ENCODE assay signal across 22 cellular contexts in the genomic region with DNA sequence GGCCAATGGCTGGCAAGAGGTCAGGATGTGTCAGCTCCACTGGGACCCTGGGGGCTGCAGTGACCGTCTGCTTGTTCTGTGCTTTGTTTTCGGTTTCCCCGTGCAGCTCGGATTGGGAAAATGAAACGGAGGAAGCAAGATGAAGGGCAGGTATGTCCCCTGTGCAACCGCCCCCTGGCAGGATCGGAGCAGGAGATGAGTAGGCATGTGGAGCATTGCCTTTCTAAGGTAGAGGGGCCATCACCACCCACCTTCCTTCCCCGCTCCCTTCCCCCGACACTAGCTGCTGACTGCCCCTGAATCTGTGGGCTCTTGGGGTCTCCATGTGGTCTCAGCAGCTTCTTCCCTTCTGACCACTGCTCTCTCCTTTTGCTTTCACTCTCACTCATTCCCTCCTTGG. TPM values are rescaled to one million over a fixed set of nuclear protein-coding genes. Genes with fewer than 3 reads are reported as not detected.
DNase-seq lines count a peak whose midpoint lies in the region; ATAC-seq and TF ChIP-seq lines count a peak whose summit lies in the region.
"Had no signal": no experiment of that assay in that cellular context is flagged by ENCODE, and none has a peak within 500 bp of the region (broad histone marks: within the 10 kb centered on the region; RNA-seq: fewer than 3 reads in every experiment).

No MANE protein-coding gene starts in this region.

- H3K36me3 Mint-ChIP-seq in activated CD4-positive, alpha-beta T cell treated with anti-CD3 and anti-CD28 coated beads for 36 hours (ENCODE audit: low read depth): peaks cover 55% of the 10 kb centered on the region
- H3K36me3 Mint-ChIP-seq in activated T-helper 17 cell treated with anti-CD3 and anti-CD28 coated beads, Interleukin-2, amount 50 U/mL, for 72 hours (ENCODE audit: low read depth): peaks cover 88% of the 10 kb centered on the region
- H3K36me3 Mint-ChIP-seq in nephron progenitor cell (ENCODE audit: low read depth): peaks cover 53% of the 10 kb centered on the region

- no peaks in the 10 kb centered on the region for H3K9me3 Mint-ChIP-seq in activated CD4-positive, alpha-beta T cell treated with anti-CD3 and anti-CD28 coated beads for 36 hours (ENCODE audit: low read depth)
- no peaks in the 10 kb centered on the region for H3K9me3 Mint-ChIP-seq in activated T-helper 17 cell treated with anti-CD3 and anti-CD28 coated beads, Interleukin-2, amount 50 U/mL, for 72 hours
- no peaks in the 10 kb centered on the region for H3K9me3 Mint-ChIP-seq in nephron progenitor cell

- H3K27ac Mint-ChIP-seq in activated CD4-positive, alpha-beta T cell treated with anti-CD3 and anti-CD28 coated beads for 36 hours: peak overlapping the region; percentile 25
- H3K27ac Mint-ChIP-seq in activated T-helper 17 cell treated with anti-CD3 and anti-CD28 coated beads, Interleukin-2, amount 50 U/mL, for 72 hours: peak overlapping the region; percentile 73
- no peak overlapping the region for H3K27ac Mint-ChIP-seq in nephron progenitor cell
- H3K27ac Mint-ChIP-seq: B cell had no signal

- H3K4me1 Mint-ChIP-seq in activated CD4-positive, alpha-beta T cell treated with anti-CD3 and anti-CD28 coated beads for 36 hours: peaks cover 38% of the 10 kb centered on the region
- H3K4me1 Mint-ChIP-seq in activated T-helper 17 cell treated with anti-CD3 and anti-CD28 coated beads, Interleukin-2, amount 50 U/mL, for 72 hours: peaks cover 26% of the 10 kb centered on the region
- H3K4me1 Mint-ChIP-seq in nephron progenitor cell: peaks cover 91% of the 10 kb centered on the region

- ATAC-seq in activated CD4-positive, alpha-beta T cell treated with anti-CD3 and anti-CD28 coated beads for 36 hours: no peak
- ATAC-seq in activated T-helper 17 cell treated with anti-CD3 and anti-CD28 coated beads, Interleukin-2, amount 50 U/mL, for 72 hours (replicated peaks): no peak
- ATAC-seq: HepG2 had no signal

- H3K4me3 Mint-ChIP-seq in activated CD4-positive, alpha-beta T cell treated with anti-CD3 and anti-CD28 coated beads for 36 hours: no peak overlapping the region
- H3K4me3 Mint-ChIP-seq in activated T-helper 17 cell treated with anti-CD3 and anti-CD28 coated beads, Interleukin-2, amount 50 U/mL, for 72 hours: no peak overlapping the region
- peak overlapping the region; percentile 24 for H3K4me3 Mint-ChIP-seq in nephron progenitor cell
- H3K4me3 Mint-ChIP-seq: B cell had no signal

- H3K27me3 Mint-ChIP-seq in activated CD4-positive, alpha-beta T cell treated with anti-CD3 and anti-CD28 coated beads for 36 hours: no peaks in the 10 kb centered on the region
- H3K27me3 Mint-ChIP-seq in activated T-helper 17 cell treated with anti-CD3 and anti-CD28 coated beads, Interleukin-2, amount 50 U/mL, for 72 hours: no peaks in the 10 kb centered on the region
- H3K27me3 Mint-ChIP-seq in nephron progenitor cell (ENCODE audit: low read depth, poor library complexity): peaks cover 10% of the 10 kb centered on the region
- H3K27me3 Mint-ChIP-seq: B cell had no signal

- TF ChIP-seq CTCF in nephron progenitor cell (IDR thresholded peaks at IDR 0.05): no peak

- H3K27ac ChIP-seq in substantia nigra (ENCODE audit: low read depth, low read length, poor library complexity, severe bottlenecking): peak overlapping the region; percentile 24
- H3K27ac ChIP-seq: 22Rv1 had no signal

- POLR2A ChIA-PET in activated CD4-positive, alpha-beta T cell treated with anti-CD3 and anti-CD28 coated beads for 36 hours (lab: Charles Lee): no interaction called here

- CTCF ChIA-PET in activated CD4-positive, alpha-beta T cell treated with anti-CD3 and anti-CD28 coated beads for 36 hours (lab: Charles Lee): interaction anchor here (0.7 to 13.0 kb wide), 2 partner anchors 11 to 17 kb away, joined by 4 to 91 read pairs; no protein-coding TSS in a partner anchor

- DNase-seq in activated CD4-positive, alpha-beta T cell treated with anti-CD3 and anti-CD28 coated beads for 36 hours: no peak
- no peak for DNase-seq in activated CD4-positive, alpha-beta T cell treated with anti-CD3 and anti-CD28 coated beads for 48 hours
- DNase-seq in nephron progenitor cell (no peak), substantia nigra (lab: John Stamatoyannopoulos, UW) (no peak), COR-L47 (lab: John Stamatoyannopoulos, UW) (no peak), nucleus accumbens (lab: John Stamatoyannopoulos, UW) (no peak), NCI-H128 (lab: John Stamatoyannopoulos, UW; ENCODE audit: unreplicated experiment) (no peak)
- DNase-seq: DMS153, DND-41, H7, Karpas-422, MV-4-11, NCI-H1105 treated with DMSO at 0.1 percent for 48 hours, NCI-H2029, NCI-H446, NCI-H524 treated with DMSO at 0.1 percent for 48 hours, NCI-H774 had no signal

- intact Hi-C loops in activated CD4-positive, alpha-beta T cell treated with anti-CD3 and anti-CD28 coated beads for 36 hours (cut with DNase I, micrococcal nuclease): loop anchor here in 1 of 2 experiments (10.0 kb wide), 1 partner anchor 1271 kb away; a partner anchor contains a TSS

RNA-seq across cellular contexts. Expression of a gene that starts 38.8 kb away (rescaled TPM):
- total RNA-seq in activated CD4-positive, alpha-beta T cell treated with anti-CD3 and anti-CD28 coated beads for 36 hours: 1 to 10 TPM; 4.3 to 5.5 TPM
- total RNA-seq in activated T-helper 17 cell treated with anti-CD3 and anti-CD28 coated beads, Interleukin-2, amount 50 U/mL, for 72 hours: 1 to 10 TPM; 3.5 to 4.2 TPM

RNA-seq across cellular contexts. Expression of a gene that starts 39.1 kb away (rescaled TPM):
- 10 to 100 TPM; 67.3 to 75.1 TPM for total RNA-seq in activated CD4-positive, alpha-beta T cell treated with anti-CD3 and anti-CD28 coated beads for 36 hours
- 10 to 100 TPM; 10.7 to 65.8 TPM for total RNA-seq in activated T-helper 17 cell treated with anti-CD3 and anti-CD28 coated beads, Interleukin-2, amount 50 U/mL, for 72 hours
- total RNA-seq: HepG2, HT1080 had no signal
